In the genomic region with DNA sequence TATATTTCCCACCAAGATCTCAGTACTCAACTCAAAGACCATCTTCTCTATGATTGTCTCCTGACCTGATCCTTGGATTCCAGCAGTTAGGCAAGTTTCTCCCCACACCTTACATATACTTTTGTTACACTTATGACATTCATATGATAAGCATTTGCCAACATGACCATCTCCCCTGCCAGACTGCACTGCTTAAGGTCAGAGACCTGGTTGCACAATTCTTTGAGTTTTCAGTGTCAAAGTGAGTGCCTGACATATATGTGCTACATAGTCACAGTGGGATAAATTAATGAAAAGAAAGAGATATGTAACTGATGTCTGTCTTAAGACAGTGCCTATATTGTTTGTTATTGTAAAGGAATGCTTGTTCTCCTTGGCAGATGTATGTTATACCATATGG, we compare ENCODE assay signal across 10 cellular contexts.
"Had no signal": no experiment of that assay in that cellular context is flagged by ENCODE, and none has a peak within 500 bp of the region (broad histone marks: within the 10 kb centered on the region; RNA-seq: fewer than 3 reads in every experiment).

No MANE protein-coding gene starts in this region.

- H3K27ac ChIP-seq: gastrocnemius medialis, thyroid gland had no signal

- H3K9me3 ChIP-seq: gastrocnemius medialis, thyroid gland had no signal

- H3K36me3 ChIP-seq: gastrocnemius medialis, thyroid gland had no signal

- H3K4me3 ChIP-seq: gastrocnemius medialis, thyroid gland had no signal

- ATAC-seq: activated T-helper 17 cell treated with anti-CD3 and anti-CD28 coated beads, Interleukin-2, amount 50 U/mL, for 72 hours; effector memory CD8-positive, alpha-beta T cell; gastrocnemius medialis had no signal

- H3K27me3 ChIP-seq: gastrocnemius medialis, thyroid gland had no signal

- DNase-seq: activated CD4-positive, alpha-beta T cell treated with anti-CD3 and anti-CD28 coated beads, Interleukin-2, amount 10 ng/mL, durations not matched to agents 7 days and 5 days; activated CD4-positive, CD25-positive, alpha-beta regulatory T cell; activated CD8-positive, alpha-beta memory T cell treated with anti-CD3 and anti-CD28 coated beads for 24 hours; activated naive CD4-positive, alpha-beta T cell treated with anti-CD3 and anti-CD28 coated beads for 36 hours; effector memory CD8-positive, alpha-beta T cell; gastrocnemius medialis; kidney; T-helper 2 cell; thyroid gland had no signal
